In the genomic region with DNA sequence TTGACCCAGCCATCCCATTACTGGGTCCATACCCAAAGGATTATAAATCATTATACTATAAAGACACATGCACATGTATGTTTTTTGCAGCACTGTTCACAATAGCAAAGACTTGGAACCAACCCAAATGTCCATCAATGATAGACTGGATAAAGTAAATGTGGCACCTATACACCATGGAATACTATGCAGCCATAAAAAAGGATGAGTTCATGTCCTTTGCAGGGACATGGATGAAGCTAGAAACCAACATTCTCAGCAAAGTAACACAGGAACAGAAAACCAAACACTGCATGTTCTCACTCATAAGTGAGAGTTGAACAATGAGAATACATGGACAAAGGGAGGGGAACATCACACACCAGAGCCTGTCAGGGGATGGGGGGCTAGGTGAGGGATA, we compare ENCODE assay signal across 1 cellular context. TPM values are rescaled to one million over a fixed set of nuclear protein-coding genes. Genes with fewer than 3 reads are reported as not detected.
"Had no signal": no experiment of that assay in that cellular context is flagged by ENCODE, and none has a peak within 500 bp of the region (broad histone marks: within the 10 kb centered on the region; RNA-seq: fewer than 3 reads in every experiment).

No MANE protein-coding gene starts in this region.

RNA-seq across cellular contexts. Expression of a gene that starts 47.9 kb away (rescaled TPM):
- total RNA-seq: NCI-H460 had no signal
